10 cellular contexts compared by ENCODE assay signal in the genomic region with DNA sequence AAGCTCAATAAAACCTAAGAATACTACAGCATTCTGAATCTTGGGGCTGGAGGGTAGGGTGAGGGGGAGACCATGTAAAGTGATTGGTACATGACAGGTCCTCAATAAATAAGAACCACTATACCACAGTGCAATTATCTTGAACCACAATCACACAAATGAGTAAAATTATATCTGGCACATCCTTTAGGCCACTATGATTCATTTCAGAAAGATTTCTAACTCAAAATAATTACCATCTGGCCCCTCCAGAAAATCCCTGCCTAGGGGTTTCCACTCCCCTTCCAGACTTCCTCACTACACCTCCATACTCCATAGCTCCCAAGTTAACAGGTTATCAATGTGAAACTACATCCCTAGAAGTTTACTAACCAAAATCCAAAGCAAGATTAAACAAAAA. TPM values are rescaled to one million over a fixed set of nuclear protein-coding genes. Genes with fewer than 3 reads are reported as not detected.
A peak's percentile ranks its signal among the peaks of the same experiment; 100 is the strongest.
DNase-seq lines count a peak whose midpoint lies in the region; ATAC-seq and TF ChIP-seq lines count a peak whose summit lies in the region.
"Had no signal": no experiment of that assay in that cellular context is flagged by ENCODE, and none has a peak within 500 bp of the region (broad histone marks: within the 10 kb centered on the region; RNA-seq: fewer than 3 reads in every experiment).

No MANE protein-coding gene starts in this region.

- H3K4me1 Mint-ChIP-seq in CD8-positive, alpha-beta memory T cell: peaks cover 65 to 94% (median 80%) of the 10 kb centered on the region in 3 donors
- peaks cover 23 to 72% (median 55%) of the 10 kb centered on the region in 7 donors for H3K4me1 Mint-ChIP-seq in naive thymus-derived CD4-positive, alpha-beta T cell

- no peaks in the 10 kb centered on the region for H3K27me3 ChIP-seq in CD8-positive, alpha-beta memory T cell (ENCODE audit: insufficient read depth, low read length, poor library complexity, severe bottlenecking)
- H3K27me3 ChIP-seq in RWPE2 (ENCODE audit: insufficient read depth, poor library complexity, severe bottlenecking) (no peaks in the 10 kb centered on the region), mesendoderm (ENCODE audit: insufficient read depth, low read length, poor library complexity) (no peaks in the 10 kb centered on the region), gastroesophageal sphincter (no peaks in the 10 kb centered on the region)
- H3K27me3 ChIP-seq in naive thymus-derived CD4-positive, alpha-beta T cell (ENCODE audit: control insufficient read depth in 2 of 2, insufficient read depth in 2 of 2, low read length in 2 of 2): no peaks in the 10 kb centered on the region

- no peak for DNase-seq in CD8-positive, alpha-beta memory T cell
- DNase-seq in RWPE2 (ENCODE audit: low spot score) (no peak), mesendoderm (no peak)
- DNase-seq in naive thymus-derived CD4-positive, alpha-beta T cell: no peak
- DNase-seq: NCI-H446 treated with DMSO at 0.1 percent for 48 hours; stimulated activated CD8-positive, alpha-beta memory T cell treated with anti-CD3 and anti-CD28 coated beads, Interleukin-4, amount 100 ng/mL, for 48 hours had no signal

- no peak overlapping the region for H3K56ac ChIP-seq in mesendoderm (ENCODE audit: low read length)

- no peak overlapping the region for H2BK120ac ChIP-seq in mesendoderm (ENCODE audit: low read depth, low read length)

- no peak overlapping the region for H2BK15ac ChIP-seq in mesendoderm (replicated peaks; ENCODE audit: low read depth)

- no peak overlapping the region for H4K8ac ChIP-seq in mesendoderm (ENCODE audit: low read depth, low read length)

- TF ChIP-seq EP300 in gastroesophageal sphincter (IDR thresholded peaks at IDR 0.05): no peak

- H2BK5ac ChIP-seq in mesendoderm (ENCODE audit: low read length): no peak overlapping the region

- no peaks in the 10 kb centered on the region for H3K79me1 ChIP-seq in mesendoderm (ENCODE audit: low read length)

- no peak overlapping the region for H3K4me3 ChIP-seq in CD8-positive, alpha-beta memory T cell (ENCODE audit: low read length)
- H3K4me3 ChIP-seq in RWPE2 (ENCODE audit: severe bottlenecking) (no peak overlapping the region), mesendoderm (ENCODE audit: low read length) (no peak overlapping the region), gastroesophageal sphincter (no peak overlapping the region)
- no peak overlapping the region for H3K4me3 ChIP-seq in naive thymus-derived CD4-positive, alpha-beta T cell (ENCODE audit: low read length)

- H3K79me2 ChIP-seq in mesendoderm (ENCODE audit: control insufficient read depth, insufficient read depth, low read length): peaks cover 69% of the 10 kb centered on the region

- peak overlapping the region; percentile 39 to 95 (median 66) for H3K27ac Mint-ChIP-seq in CD8-positive, alpha-beta memory T cell
- peak overlapping the region in 7 of 9 donors; percentile 2 to 91 (median 62) for H3K27ac Mint-ChIP-seq in naive thymus-derived CD4-positive, alpha-beta T cell

- H2AK5ac ChIP-seq in mesendoderm (ENCODE audit: low read length): no peak overlapping the region

- H3K36me3 Mint-ChIP-seq in CD8-positive, alpha-beta memory T cell: peaks cover 5 to 46% (median 11%) of the 10 kb centered on the region in 3 donors
- H3K36me3 Mint-ChIP-seq in naive thymus-derived CD4-positive, alpha-beta T cell: peaks cover 0 to 39% (median 22%) of the 10 kb centered on the region in 5 donors

- H3K4me1 ChIP-seq in CD8-positive, alpha-beta memory T cell (ENCODE audit: insufficient read depth, low read length): peaks cover 11% of the 10 kb centered on the region
- H3K4me1 ChIP-seq in RWPE2 (ENCODE audit: insufficient read depth, poor library complexity, severe bottlenecking): peaks cover 21% of the 10 kb centered on the region
- peaks cover 0 to 17% of the 10 kb centered on the region in 2 donors for H3K4me1 ChIP-seq in naive thymus-derived CD4-positive, alpha-beta T cell (ENCODE audit: control insufficient read depth in 2 of 2, insufficient read depth in 2 of 2, low read length in 2 of 2)
- H3K4me1 ChIP-seq in mesendoderm (ENCODE audit: control insufficient read depth, low read depth, low read length): no peaks in the 10 kb centered on the region
- H3K4me1 ChIP-seq in gastroesophageal sphincter: peaks cover 4 to 62% (median 7%) of the 10 kb centered on the region in 3 donors

- no peak overlapping the region for H3K9ac ChIP-seq in mesendoderm (ENCODE audit: low read length)

- peak overlapping the region in 3 of 7 donors; percentile 7 to 43 (median 40) for H3K4me3 Mint-ChIP-seq in CD8-positive, alpha-beta memory T cell
- H3K4me3 Mint-ChIP-seq in naive thymus-derived CD4-positive, alpha-beta T cell: peak overlapping the region in 1 of 10 donors; percentile 46

- H3K27ac ChIP-seq in CD8-positive, alpha-beta memory T cell (ENCODE audit: low read depth, low read length): no peak overlapping the region
- H3K27ac ChIP-seq in RWPE2 (ENCODE audit: poor library complexity, severe bottlenecking): peak overlapping the region; percentile 5
- H3K27ac ChIP-seq in naive thymus-derived CD4-positive, alpha-beta T cell (ENCODE audit: low read depth, low read length): peak overlapping the region; percentile 14
- H3K27ac ChIP-seq in mesendoderm (ENCODE audit: low read depth, low read length): no peak overlapping the region
- no peak overlapping the region for H3K27ac ChIP-seq in gastroesophageal sphincter

- no peak for TF ChIP-seq POLR2A in gastroesophageal sphincter (IDR thresholded peaks at IDR 0.05)
- no peak for TF ChIP-seq POLR2A in GM18505 (IDR thresholded peaks at IDR 0.05; ENCODE audit: borderline replicate concordance, extremely low read depth, insufficient read depth, insufficient read length)

- no peak for TF ChIP-seq CTCF in RWPE2 (IDR thresholded peaks at IDR 0.05; ENCODE audit: poor library complexity, severe bottlenecking)
- TF ChIP-seq CTCF in gastroesophageal sphincter (IDR thresholded peaks at IDR 0.05): no peak

- no peak overlapping the region for H4K5ac ChIP-seq in mesendoderm (ENCODE audit: low read length)

- H3K18ac ChIP-seq in mesendoderm (ENCODE audit: low read length): no peak overlapping the region

- H3K23ac ChIP-seq in mesendoderm (ENCODE audit: low read length): no peak overlapping the region

- no peaks in the 10 kb centered on the region for H3K9me3 ChIP-seq in CD8-positive, alpha-beta memory T cell (ENCODE audit: low read length)
- H3K9me3 ChIP-seq in RWPE2 (ENCODE audit: severe bottlenecking) (peaks cover 3% of the 10 kb centered on the region), gastroesophageal sphincter (no peaks in the 10 kb centered on the region)
- H3K9me3 ChIP-seq in naive thymus-derived CD4-positive, alpha-beta T cell (ENCODE audit: control insufficient read depth in 2 of 3, low read length in 3 of 3): no peaks in the 10 kb centered on the region

- intact Hi-C loops in naive thymus-derived CD4-positive, alpha-beta T cell (cut with micrococcal nuclease): no loop called here

- no peaks in the 10 kb centered on the region for H3K27me3 Mint-ChIP-seq in CD8-positive, alpha-beta memory T cell
- no peaks in the 10 kb centered on the region for H3K27me3 Mint-ChIP-seq in naive thymus-derived CD4-positive, alpha-beta T cell

- peaks cover 6% of the 10 kb centered on the region for H3K36me3 ChIP-seq in CD8-positive, alpha-beta memory T cell (ENCODE audit: insufficient read depth, low read length)
- H3K36me3 ChIP-seq in RWPE2 (ENCODE audit: low read depth): peaks cover 67% of the 10 kb centered on the region
- H3K36me3 ChIP-seq in naive thymus-derived CD4-positive, alpha-beta T cell (ENCODE audit: control insufficient read depth in 2 of 3, insufficient read depth in 3 of 3, low read length in 3 of 3): peaks cover 0 to 8% (median 6%) of the 10 kb centered on the region in 3 experiments
- H3K36me3 ChIP-seq in mesendoderm (ENCODE audit: control insufficient read depth, insufficient read depth, low read length): no peaks in the 10 kb centered on the region
- H3K36me3 ChIP-seq in gastroesophageal sphincter: peaks cover 0 to 23% of the 10 kb centered on the region in 2 donors

- H3K4me2 ChIP-seq in mesendoderm (ENCODE audit: low read length): no peak overlapping the region

- CTCF ChIA-PET in CD8-positive, alpha-beta memory T cell (lab: Charles Lee): no interaction called here
- CTCF ChIA-PET in naive thymus-derived CD4-positive, alpha-beta T cell (lab: Charles Lee): no interaction called here

- POLR2A ChIA-PET in CD8-positive, alpha-beta memory T cell (lab: Charles Lee): no interaction called here
- POLR2A ChIA-PET in naive thymus-derived CD4-positive, alpha-beta T cell (lab: Charles Lee): no interaction called here

- H3K9me3 Mint-ChIP-seq in CD8-positive, alpha-beta memory T cell: no peaks in the 10 kb centered on the region
- H3K9me3 Mint-ChIP-seq in naive thymus-derived CD4-positive, alpha-beta T cell: no peaks in the 10 kb centered on the region

- ATAC-seq in GM18907 (IDR thresholded peaks at IDR 0.05; ENCODE audit: unreplicated experiment): peak; percentile 69
- peak; percentile 40; the same call in 2 of the 3 replicates for ATAC-seq in RWPE2 (ENCODE audit: low read depth)
- ATAC-seq in naive thymus-derived CD4-positive, alpha-beta T cell: no peak
- no peak for ATAC-seq in HG03025 (IDR thresholded peaks at IDR 0.05; ENCODE audit: low FRiP score, unreplicated experiment)
- no peak for ATAC-seq in gastroesophageal sphincter
- no peak for ATAC-seq in GM18505 (IDR thresholded peaks at IDR 0.05; ENCODE audit: unreplicated experiment)

- H3K4ac ChIP-seq in mesendoderm (ENCODE audit: low read depth, low read length): no peak overlapping the region

RNA-seq across cellular contexts. Expression of gene AKIRIN2, which starts 19.7 kb away (rescaled TPM):
- 10 to 100 TPM; 47.3 to 49.3 TPM for total RNA-seq in CD8-positive, alpha-beta memory T cell
- 55.6 TPM for polyA plus RNA-seq in CD8-positive, alpha-beta memory T cell
- total RNA-seq in naive thymus-derived CD4-positive, alpha-beta T cell: 100 to 1,000 TPM in 1 of 5 experiments, 10 to 100 TPM in 4; 36.0 to 197 (median 57.4) TPM
- polyA plus RNA-seq in naive thymus-derived CD4-positive, alpha-beta T cell: 10 to 100 TPM; 28.8 to 38.5 TPM
- 75.2 TPM for polyA plus RNA-seq in mesendoderm (2013, experiment 1 of 2)
- polyA plus RNA-seq in mesendoderm (2013, experiment 2 of 2): 74.1 TPM
- total RNA-seq in gastroesophageal sphincter: 10 to 100 TPM; 11.7 to 26.9 (median 16.7) TPM

Comparison
In these comparisons a context has a peak if more than half of its experiments do, and no peak if none do; other contexts are left out.
1. H3K27ac ChIP-seq: peak in RWPE2 (single experiment) and naive thymus-derived CD4-positive, alpha-beta T cell (single experiment); none in CD8-positive, alpha-beta memory T cell (single experiment), mesendoderm (single experiment) and gastroesophageal sphincter (0 of 4).
2. ATAC-seq: peak in GM18907 (single experiment) and RWPE2 (single experiment); none in naive thymus-derived CD4-positive, alpha-beta T cell (single experiment), HG03025 (single experiment), gastroesophageal sphincter (single experiment) and GM18505 (single experiment).